Comparison of ENCODE assay signal across 21 cellular contexts in genomic region chr6:143774347-143774746, GRCh38.
A peak's percentile ranks its signal among the peaks of the same experiment; 100 is the strongest.
DNase-seq lines count a peak whose midpoint lies in the region; ATAC-seq and TF ChIP-seq lines count a peak whose summit lies in the region.
"Had no signal": no experiment of that assay in that cellular context is flagged by ENCODE, and none has a peak within 500 bp of the region (broad histone marks: within the 10 kb centered on the region; RNA-seq: fewer than 3 reads in every experiment).

No MANE protein-coding gene starts in this region.

- no peak for TF ChIP-seq CTCF in right atrium auricular region (IDR thresholded peaks at IDR 0.05)

- H3K27me3 ChIP-seq in right atrium auricular region (no peaks in the 10 kb centered on the region), rectal smooth muscle tissue (ENCODE audit: control insufficient read depth, insufficient read depth, low read length) (no peaks in the 10 kb centered on the region), aorta (ENCODE audit: control insufficient read depth in 1 of 2, insufficient read depth in 2 of 2, low read length in 1 of 2) (no peaks in the 10 kb centered on the region)
- H3K27me3 ChIP-seq: suprapubic skin had no signal

- peaks cover 27% of the 10 kb centered on the region for H3K36me3 ChIP-seq in right atrium auricular region
- peaks cover 5% of the 10 kb centered on the region for H3K36me3 ChIP-seq in rectal smooth muscle tissue (ENCODE audit: control insufficient read depth, insufficient read depth, low read length)
- no peaks in the 10 kb centered on the region for H3K36me3 ChIP-seq in aorta (ENCODE audit: control insufficient read depth in 1 of 2, insufficient read depth in 2 of 2, low read length in 1 of 2)

- intact Hi-C loops in Right ventricle myocardium inferior (cut with DNase I), result loop anchor here (5.0 kb wide), 1 partner anchor 68 kb away; the partner anchor contains the start of gene LTV1
- intact Hi-C loops in cardiac septum (cut with DNase I), result no loop called here
- intact Hi-C loops in aorta (cut with DNase I), result no loop called here

- DNase-seq in Right ventricle myocardium inferior (ENCODE audit: missing footprints), result no peak
- DNase-seq in cardiac septum (ENCODE audit: low spot score), result no peak
- no peak for DNase-seq in right atrium auricular region (ENCODE audit: low spot score)
- no peak for DNase-seq in aorta
- no peak for DNase-seq in SIG-M5 treated with dmso at 0.1 percent for 504 hours (lab: John Stamatoyannopoulos, UW; ENCODE audit: unreplicated experiment)
- DNase-seq in OCI-M2 (lab: John Stamatoyannopoulos, UW; ENCODE audit: unreplicated experiment), result no peak
- no peak for DNase-seq in cerebellar nuclear complex (lab: John Stamatoyannopoulos, UW)
- DNase-seq: activated B cell treated with CpG ODN at 0.5 μM for 24 hours; activated CD8-positive, alpha-beta T cell treated with anti-CD3 and anti-CD28 coated beads for 36 hours; activated naive CD4-positive, alpha-beta T cell treated with anti-CD3 and anti-CD28 coated beads, Interleukin-2, amount 50 U/mL, for 16 hours; activated T-cell treated with anti-CD3 and anti-CD28 coated beads, Interleukin-2, amount 50 U/mL, for 24 hours; C1 segment of cervical spinal cord; GDM1; HFFc6; NCI-H1092 treated with DMSO at 0.1 percent for 48 hours; NCI-H526 treated with DMSO at 0.1 percent for 48 hours; stimulated activated CD4-positive, alpha-beta T cell treated with anti-CD3 and anti-CD28 coated beads, Interleukin-4, amount 100 ng/mL, for 24 hours had no signal

- H3K9ac ChIP-seq in rectal smooth muscle tissue (ENCODE audit: low read length), result no peak overlapping the region

- H3K27ac ChIP-seq in right atrium auricular region (peak overlapping the region; percentile 12 to 58), rectal smooth muscle tissue (ENCODE audit: low read depth, low read length) (peak overlapping the region; percentile 45), aorta (ENCODE audit: low read depth in 1 of 2, low read length in 2 of 2) (peak overlapping the region in 1 of 2 donors; percentile 57)
- H3K27ac ChIP-seq: suprapubic skin had no signal

- ATAC-seq in Right ventricle myocardium inferior (peak; percentile 47), aorta (ENCODE audit: low FRiP score) (peak; percentile 81)
- ATAC-seq: activated CD8-positive, alpha-beta T cell treated with anti-CD3 and anti-CD28 coated beads for 36 hours; GM12878 had no signal

- H3K4me1 ChIP-seq in right atrium auricular region (peaks cover 0 to 43% of the 10 kb centered on the region in 2 donors), rectal smooth muscle tissue (ENCODE audit: control insufficient read depth, insufficient read depth, low read length) (peaks cover 20% of the 10 kb centered on the region), aorta (ENCODE audit: control insufficient read depth in 1 of 2, insufficient read depth in 2 of 2, low read length in 2 of 2) (peaks cover 7% of the 10 kb centered on the region in 2 donors)

- H3K9me3 ChIP-seq in right atrium auricular region (no peaks in the 10 kb centered on the region), aorta (ENCODE audit: control insufficient read depth, low read length) (no peaks in the 10 kb centered on the region)
- H3K9me3 ChIP-seq: suprapubic skin had no signal

- WGBS in aorta, 2 donors, result 7 to 11% methylated on average over 2 of the region's 2 CpGs

- H3K4me3 ChIP-seq in right atrium auricular region (no peak overlapping the region), rectal smooth muscle tissue (ENCODE audit: low read length) (no peak overlapping the region), aorta (ENCODE audit: low read length in 2 of 2) (no peak overlapping the region)
- H3K4me3 ChIP-seq: GM12878, skin epidermis, suprapubic skin had no signal
